In genomic region chr3:42012935-42013651, GRCh38 we compare ENCODE assay signal across 8 cellular contexts. TPM values are rescaled to one million over a fixed set of nuclear protein-coding genes. Genes with fewer than 3 reads are reported as not detected.
DNase-seq lines count a peak whose midpoint lies in the region; ATAC-seq lines count a peak whose summit lies in the region.

No MANE protein-coding gene starts in this region.

- ATAC-seq in GM19372 (IDR thresholded peaks at IDR 0.05; ENCODE audit: low read depth, unreplicated experiment) (peak; percentile 67), HG03460 (IDR thresholded peaks at IDR 0.05; ENCODE audit: unreplicated experiment) (peak; percentile 73)

- H3K27ac ChIP-seq in temporal lobe (ENCODE audit: low read depth, low read length), result peak overlapping the region; percentile 51

- peak; percentile 63 for DNase-seq in COLO829 (ENCODE audit: low spot score)
- DNase-seq in SIG-M5 (lab: John Stamatoyannopoulos, UW), result peak; percentile 85
- peak; percentile 72 for DNase-seq in activated naive CD4-positive, alpha-beta T cell treated with Interleukin-2 at 50 U/mL for 16 hours
- peak; percentile 89 for DNase-seq in germinal center (ENCODE audit: low spot score)
- DNase-seq in occipital lobe (lab: John Stamatoyannopoulos, UW), result peak; percentile 54

RNA-seq across cellular contexts. Expression of gene ULK4, which starts 51.2 kb away (rescaled TPM):
- total RNA-seq in occipital lobe (21.1 TPM), temporal lobe (10.3 TPM)

Comparison
In these comparisons a context has a peak if more than half of its experiments do, and no peak if none do; other contexts are left out.
1. Peak in every context shown above with its lines: DNase-seq, ATAC-seq and H3K27ac ChIP-seq.